18 cellular contexts compared by ENCODE assay signal in genomic region chr2:30257266-30258214, GRCh38. TPM values are rescaled to one million over a fixed set of nuclear protein-coding genes. Genes with fewer than 3 reads are reported as not detected.
DNase-seq lines count a peak whose midpoint lies in the region; ATAC-seq and TF ChIP-seq lines count a peak whose summit lies in the region.
"Had no signal": no experiment of that assay in that cellular context is flagged by ENCODE, and none has a peak within 500 bp of the region (broad histone marks: within the 10 kb centered on the region; RNA-seq: fewer than 3 reads in every experiment).

No MANE protein-coding gene starts in this region.

- peaks cover 84% of the 10 kb centered on the region for H3K36me3 Mint-ChIP-seq in activated CD4-positive, alpha-beta T cell treated with anti-CD3 and anti-CD28 coated beads for 36 hours (ENCODE audit: low read depth)
- peaks cover 14% of the 10 kb centered on the region for H3K36me3 Mint-ChIP-seq in IgD-negative memory B cell
- H3K36me3 Mint-ChIP-seq in activated naive CD4-positive, alpha-beta T cell treated with anti-CD3 and anti-CD28 coated beads, Interleukin-2, amount 50 U/mL, for 72 hours = peaks cover 49 to 75% of the 10 kb centered on the region in 2 donors
- H3K36me3 Mint-ChIP-seq in nephron progenitor cell (ENCODE audit: low read depth) = peaks cover 32% of the 10 kb centered on the region

- no peak overlapping the region for H2BK5ac ChIP-seq in neuronal stem cell (ENCODE audit: low read length)

- no peak overlapping the region for H3K14ac ChIP-seq in neuronal stem cell (ENCODE audit: low read length)

- CTCF ChIA-PET in activated CD4-positive, alpha-beta T cell treated with anti-CD3 and anti-CD28 coated beads for 36 hours (lab: Charles Lee) = interaction anchor here (2.3 to 8.6 kb wide), 2 partner anchors 10 to 19 kb away, joined by 7 to 72 read pairs; no protein-coding TSS in a partner anchor

- H3K4me1 ChIP-seq in neuronal stem cell (ENCODE audit: control insufficient read depth in 2 of 2, insufficient read depth in 1 of 2, low read depth in 1 of 2, low read length in 2 of 2) = peaks cover 0 to 8% of the 10 kb centered on the region in 2 donors

- no CpG with 5 or more reads among the region's 17 CpGs for WGBS in neuronal stem cell (ENCODE audit: extremely low coverage in 2 of 2, insufficient read length in 2 of 2, insufficient replicate concordance in 1 of 2), 2 donors

- H2AFZ ChIP-seq in neuronal stem cell (ENCODE audit: low read length) = no peak overlapping the region

- H3K27ac ChIP-seq in neuronal stem cell (replicated peaks; ENCODE audit: low read length) = no peak overlapping the region
- H3K27ac ChIP-seq: HL-60 had no signal

- no peak overlapping the region for H2BK12ac ChIP-seq in neuronal stem cell (ENCODE audit: low read length)

- no peak overlapping the region for H4K8ac ChIP-seq in neuronal stem cell (ENCODE audit: low read depth, low read length)

- no peaks in the 10 kb centered on the region for H3K79me1 ChIP-seq in neuronal stem cell (ENCODE audit: low read depth, low read length)

- H3K4me3 Mint-ChIP-seq in activated CD4-positive, alpha-beta T cell treated with anti-CD3 and anti-CD28 coated beads for 36 hours = peak overlapping the region; percentile 36
- H3K4me3 Mint-ChIP-seq in IgD-negative memory B cell (peak overlapping the region in 2 of 4 donors; percentile 9 to 73), nephron progenitor cell (peak overlapping the region; percentile 25)
- H3K4me3 Mint-ChIP-seq: brain had no signal

- no peak overlapping the region for H2BK15ac ChIP-seq in neuronal stem cell (ENCODE audit: low read length)

- H3K23ac ChIP-seq in neuronal stem cell (ENCODE audit: low read depth, low read length, poor library complexity) = no peak overlapping the region

- intact Hi-C loops in activated CD4-positive, alpha-beta T cell treated with anti-CD3 and anti-CD28 coated beads for 36 hours (cut with DNase I, micrococcal nuclease) = no loop called here

- no peak for DNase-seq in activated CD4-positive, alpha-beta T cell treated with anti-CD3 and anti-CD28 coated beads for 36 hours
- DNase-seq in activated CD4-positive, alpha-beta T cell treated with anti-CD3 and anti-CD28 coated beads, Interleukin-2, amount 50 U/mL, for 1 hour = no peak
- no peak for DNase-seq in activated naive CD4-positive, alpha-beta T cell treated with anti-CD3 and anti-CD28 coated beads, Interleukin-2, amount 50 U/mL, for 72 hours (ENCODE audit: low spot score in 2 of 2)
- DNase-seq in nephron progenitor cell (no peak), cerebellum (ENCODE audit: low spot score) (no peak), neuronal stem cell (ENCODE audit: low spot score) (no peak)
- DNase-seq: ACHN; activated effector memory CD4-positive, alpha-beta T cell treated with Interleukin-2 at 50 U/mL for 16 hours; Kasumi-1; left cardiac atrium; NCI-H446; stimulated activated CD4-positive, alpha-beta T cell treated with anti-CD3 and anti-CD28 coated beads, Interleukin-15, amount 100 ng/mL, for 24 hours; thyroid gland had no signal

- H3K27ac Mint-ChIP-seq in activated CD4-positive, alpha-beta T cell treated with anti-CD3 and anti-CD28 coated beads for 36 hours = peak overlapping the region; percentile 59
- H3K27ac Mint-ChIP-seq in IgD-negative memory B cell (peak overlapping the region; percentile 43 to 46 (median 44)), nephron progenitor cell (peak overlapping the region; percentile 19)
- H3K27ac Mint-ChIP-seq in activated naive CD4-positive, alpha-beta T cell treated with anti-CD3 and anti-CD28 coated beads, Interleukin-2, amount 50 U/mL, for 72 hours = peak overlapping the region; percentile 59 to 75

- no peak overlapping the region for H2BK120ac ChIP-seq in neuronal stem cell (ENCODE audit: low read depth, low read length)

- H3K9me3 ChIP-seq in neuronal stem cell (replicated peaks in 1 of 2; ENCODE audit: control insufficient read depth in 2 of 2, insufficient read depth in 1 of 2, low read depth in 1 of 2, low read length in 2 of 2) = peaks cover 3 to 4% of the 10 kb centered on the region in 2 donors
- H3K9me3 ChIP-seq: thyroid gland had no signal

- peaks cover 0 to 4% of the 10 kb centered on the region in 2 donors for H3K36me3 ChIP-seq in neuronal stem cell (replicated peaks in 1 of 2; ENCODE audit: control insufficient read depth in 2 of 2, insufficient read depth in 2 of 2, low read length in 2 of 2)

- H3K18ac ChIP-seq in neuronal stem cell (ENCODE audit: low read length) = no peak overlapping the region

- H3K9me3 Mint-ChIP-seq in activated CD4-positive, alpha-beta T cell treated with anti-CD3 and anti-CD28 coated beads for 36 hours (ENCODE audit: low read depth) = peaks cover 13% of the 10 kb centered on the region
- peaks cover 0 to 8% (median 0%) of the 10 kb centered on the region in 3 donors for H3K9me3 Mint-ChIP-seq in IgD-negative memory B cell
- peaks cover 13 to 18% of the 10 kb centered on the region in 2 donors for H3K9me3 Mint-ChIP-seq in activated naive CD4-positive, alpha-beta T cell treated with anti-CD3 and anti-CD28 coated beads, Interleukin-2, amount 50 U/mL, for 72 hours
- H3K9me3 Mint-ChIP-seq in nephron progenitor cell = peaks cover 13% of the 10 kb centered on the region

- no peak overlapping the region for H3K4me3 ChIP-seq in neuronal stem cell (ENCODE audit: low read length in 2 of 2)
- H3K4me3 ChIP-seq: thyroid gland had no signal

- POLR2A ChIA-PET in activated CD4-positive, alpha-beta T cell treated with anti-CD3 and anti-CD28 coated beads for 36 hours (lab: Charles Lee) = interaction anchor here (0.6 to 1.3 kb wide), 2 partner anchors 23 to 25 kb away, joined by 3 to 4 read pairs; no protein-coding TSS in a partner anchor

- no peaks in the 10 kb centered on the region for H3K27me3 Mint-ChIP-seq in activated CD4-positive, alpha-beta T cell treated with anti-CD3 and anti-CD28 coated beads for 36 hours
- H3K27me3 Mint-ChIP-seq in IgD-negative memory B cell (no peaks in the 10 kb centered on the region), nephron progenitor cell (ENCODE audit: low read depth, poor library complexity) (no peaks in the 10 kb centered on the region)

- H2AK5ac ChIP-seq in neuronal stem cell (ENCODE audit: low read depth, low read length) = no peak overlapping the region

- no peak overlapping the region for H3K9ac ChIP-seq in neuronal stem cell (ENCODE audit: low read depth, low read length, poor library complexity)

- peaks cover 99% of the 10 kb centered on the region for H3K4me1 Mint-ChIP-seq in activated CD4-positive, alpha-beta T cell treated with anti-CD3 and anti-CD28 coated beads for 36 hours
- H3K4me1 Mint-ChIP-seq in IgD-negative memory B cell (peaks cover 22 to 44% (median 37%) of the 10 kb centered on the region in 3 donors), nephron progenitor cell (peaks cover 34% of the 10 kb centered on the region)

- no peak overlapping the region for H3K4ac ChIP-seq in neuronal stem cell (ENCODE audit: low read length)

- no peak for TF ChIP-seq CTCF in nephron progenitor cell (IDR thresholded peaks at IDR 0.05)

- no peak overlapping the region for H4K91ac ChIP-seq in neuronal stem cell (ENCODE audit: low read depth, low read length, poor library complexity)

- ATAC-seq in activated CD4-positive, alpha-beta T cell treated with anti-CD3 and anti-CD28 coated beads for 36 hours = peak; percentile 12
- peak in 1 of 2 donors; percentile 21 for ATAC-seq in activated naive CD4-positive, alpha-beta T cell treated with anti-CD3 and anti-CD28 coated beads, Interleukin-2, amount 50 U/mL, for 72 hours
- no peak for ATAC-seq in HG03045 (IDR thresholded peaks at IDR 0.05; ENCODE audit: unreplicated experiment)
- ATAC-seq: activated CD4-positive, CD25-positive, alpha-beta regulatory T cell treated with anti-CD3 and anti-CD28 coated beads, Interleukin-2, amount 50 U/mL, for 24 hours; left cardiac atrium had no signal

- no peaks in the 10 kb centered on the region for H3K27me3 ChIP-seq in neuronal stem cell (ENCODE audit: control insufficient read depth in 3 of 3, insufficient read depth in 3 of 3, low read depth in 1 of 3, low read length in 3 of 3)
- H3K27me3 ChIP-seq: thyroid gland had no signal

- H3K4me2 ChIP-seq in neuronal stem cell (ENCODE audit: insufficient read depth, low read length, poor library complexity, severe bottlenecking) = no peak overlapping the region

RNA-seq across cellular contexts. Expression of gene LBH, which starts 26.2 kb away (rescaled TPM):
- 100 to 1,000 TPM in 1 of 2 experiments, 10 to 100 TPM in 1; 89.6 to 108 TPM for total RNA-seq in activated CD4-positive, alpha-beta T cell treated with anti-CD3 and anti-CD28 coated beads for 36 hours
- 163 TPM for polyA plus RNA-seq in IgD-negative memory B cell
- total RNA-seq in activated naive CD4-positive, alpha-beta T cell treated with anti-CD3 and anti-CD28 coated beads, Interleukin-2, amount 50 U/mL, for 72 hours = 10 to 100 TPM; 67.0 to 88.2 TPM
- 71.4 TPM for total RNA-seq in cerebellum
- 20.2 TPM for polyA plus RNA-seq in neuronal stem cell (2013, experiment 1 of 2)
- 18.1 TPM for polyA plus RNA-seq in neuronal stem cell (2013, experiment 2 of 2)
